Comparison of ENCODE assay signal across 21 cellular contexts in the genomic region with DNA sequence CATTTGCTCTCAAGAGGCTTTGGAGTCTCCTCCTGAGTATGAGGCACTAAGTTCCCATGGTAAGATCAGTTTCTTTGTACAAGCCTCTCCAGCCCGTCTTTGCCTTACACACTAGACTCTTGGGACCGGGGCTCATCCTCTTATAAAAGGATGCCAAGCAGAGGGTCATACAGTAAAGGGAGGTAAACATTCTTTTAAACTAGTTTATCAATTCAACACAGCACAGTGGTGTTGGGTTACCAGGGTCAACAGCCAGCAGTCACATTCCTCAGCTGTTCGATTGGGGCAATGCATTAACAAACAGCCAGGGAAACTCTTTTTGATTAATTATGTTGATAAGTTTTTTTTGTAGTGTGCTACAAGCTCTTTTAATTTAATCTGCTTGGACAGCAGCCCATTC. TPM values are rescaled to one million over a fixed set of nuclear protein-coding genes. Genes with fewer than 3 reads are reported as not detected.
"Had no signal": no experiment of that assay in that cellular context is flagged by ENCODE, and none has a peak within 500 bp of the region (broad histone marks: within the 10 kb centered on the region; RNA-seq: fewer than 3 reads in every experiment).

No MANE protein-coding gene starts in this region.

- H3K36me3 ChIP-seq: breast epithelium, neutrophil, transverse colon, vagina had no signal

- DNase-seq: activated CD4-positive, alpha-beta memory T cell treated with anti-CD3 and anti-CD28 coated beads for 36 hours; activated CD8-positive, alpha-beta memory T cell treated with anti-CD3 and anti-CD28 coated beads, Interleukin-2, amount 10 ng/mL, durations not matched to agents 7 days and 5 days; activated naive CD4-positive, alpha-beta T cell treated with anti-CD3 and anti-CD28 coated beads for 36 hours; activated naive CD8-positive, alpha-beta T cell treated with anti-CD3 and anti-CD28 coated beads, Interleukin-2, amount 50 U/mL, for 24 hours; activated T-cell treated with anti-CD3 and anti-CD28 coated beads, Interleukin-2, amount 50 U/mL, for 1 hour; aorta; cerebellar nuclear complex; effector CD8-positive, alpha-beta T cell; foreskin keratinocyte; glutamatergic neuron; mucosa of descending colon; naive thymus-derived CD8-positive, alpha-beta T cell; stimulated activated CD4-positive, alpha-beta T cell treated with anti-CD3 and anti-CD28 coated beads, Interleukin-4, amount 100 ng/mL, for 24 hours; stimulated activated naive CD4-positive, alpha-beta T cell treated with Interleukin-2 at 50 U/mL for 16 hours; substantia nigra; T1000; transverse colon had no signal

- H3K4me1 ChIP-seq: breast epithelium, foreskin keratinocyte, transverse colon, vagina had no signal

- H3K27ac ChIP-seq: breast epithelium, foreskin keratinocyte, neutrophil, skin epidermis, transverse colon, vagina had no signal

- H3K9me3 ChIP-seq: breast epithelium, mucosa of descending colon, neutrophil, transverse colon, vagina had no signal

- H3K4me3 ChIP-seq: breast epithelium, mucosa of descending colon, skin epidermis, transverse colon, vagina had no signal

- H3K27me3 ChIP-seq: breast epithelium, neutrophil, transverse colon, vagina had no signal

- ATAC-seq: activated CD8-positive, alpha-beta memory T cell treated with anti-CD3 and anti-CD28 coated beads, Interleukin-2, amount 10 ng/mL, durations not matched to agents 7 days and 5 days; activated naive CD8-positive, alpha-beta T cell treated with anti-CD3 and anti-CD28 coated beads, Interleukin-2, amount 50 U/mL, for 24 hours; foreskin keratinocyte; mucosa of descending colon; naive thymus-derived CD8-positive, alpha-beta T cell had no signal

RNA-seq across cellular contexts. Expression of a gene that starts 37.8 kb away (rescaled TPM):
- total RNA-seq: foreskin keratinocyte had no signal
- polyA plus RNA-seq: foreskin keratinocyte had no signal
